ENCODE assay signal across 1 cellular context in the genomic region with DNA sequence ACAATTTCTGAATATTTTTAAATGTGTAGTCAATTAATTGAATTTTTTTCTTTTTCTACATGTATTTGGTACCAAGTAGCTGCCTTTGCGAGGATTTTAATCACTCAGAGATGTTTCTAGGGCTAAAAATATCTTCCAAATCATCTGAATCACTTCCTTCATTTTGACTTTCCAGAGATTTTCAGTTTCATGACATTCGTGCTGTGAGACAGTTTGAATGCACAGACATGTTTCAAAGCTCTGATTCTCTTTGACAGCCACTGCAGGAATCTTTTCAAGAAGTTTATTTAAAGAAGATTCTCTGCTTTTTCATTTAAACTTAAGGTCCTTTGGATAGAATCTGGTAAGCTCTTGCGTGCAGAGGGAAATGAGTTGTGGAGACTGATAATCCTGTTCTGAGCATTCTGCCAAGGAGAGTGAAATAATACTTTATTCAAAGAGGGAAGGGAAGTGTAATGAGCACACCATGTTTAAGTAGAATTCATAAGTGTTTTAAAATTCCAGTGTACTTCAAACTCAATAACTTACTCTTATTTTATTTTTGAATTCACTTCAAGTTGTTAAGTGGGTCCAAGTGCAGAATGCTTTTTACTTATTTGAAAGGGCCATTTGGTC.
TF ChIP-seq lines count a peak whose summit lies in the region.

No MANE protein-coding gene starts in this region.

TF ChIP-seq in WTC11, 78 proteins besides CTCF, POLR2A, EP300 and RAD21 (continued from another document):
- TF ChIP-seq, protein P1, sequence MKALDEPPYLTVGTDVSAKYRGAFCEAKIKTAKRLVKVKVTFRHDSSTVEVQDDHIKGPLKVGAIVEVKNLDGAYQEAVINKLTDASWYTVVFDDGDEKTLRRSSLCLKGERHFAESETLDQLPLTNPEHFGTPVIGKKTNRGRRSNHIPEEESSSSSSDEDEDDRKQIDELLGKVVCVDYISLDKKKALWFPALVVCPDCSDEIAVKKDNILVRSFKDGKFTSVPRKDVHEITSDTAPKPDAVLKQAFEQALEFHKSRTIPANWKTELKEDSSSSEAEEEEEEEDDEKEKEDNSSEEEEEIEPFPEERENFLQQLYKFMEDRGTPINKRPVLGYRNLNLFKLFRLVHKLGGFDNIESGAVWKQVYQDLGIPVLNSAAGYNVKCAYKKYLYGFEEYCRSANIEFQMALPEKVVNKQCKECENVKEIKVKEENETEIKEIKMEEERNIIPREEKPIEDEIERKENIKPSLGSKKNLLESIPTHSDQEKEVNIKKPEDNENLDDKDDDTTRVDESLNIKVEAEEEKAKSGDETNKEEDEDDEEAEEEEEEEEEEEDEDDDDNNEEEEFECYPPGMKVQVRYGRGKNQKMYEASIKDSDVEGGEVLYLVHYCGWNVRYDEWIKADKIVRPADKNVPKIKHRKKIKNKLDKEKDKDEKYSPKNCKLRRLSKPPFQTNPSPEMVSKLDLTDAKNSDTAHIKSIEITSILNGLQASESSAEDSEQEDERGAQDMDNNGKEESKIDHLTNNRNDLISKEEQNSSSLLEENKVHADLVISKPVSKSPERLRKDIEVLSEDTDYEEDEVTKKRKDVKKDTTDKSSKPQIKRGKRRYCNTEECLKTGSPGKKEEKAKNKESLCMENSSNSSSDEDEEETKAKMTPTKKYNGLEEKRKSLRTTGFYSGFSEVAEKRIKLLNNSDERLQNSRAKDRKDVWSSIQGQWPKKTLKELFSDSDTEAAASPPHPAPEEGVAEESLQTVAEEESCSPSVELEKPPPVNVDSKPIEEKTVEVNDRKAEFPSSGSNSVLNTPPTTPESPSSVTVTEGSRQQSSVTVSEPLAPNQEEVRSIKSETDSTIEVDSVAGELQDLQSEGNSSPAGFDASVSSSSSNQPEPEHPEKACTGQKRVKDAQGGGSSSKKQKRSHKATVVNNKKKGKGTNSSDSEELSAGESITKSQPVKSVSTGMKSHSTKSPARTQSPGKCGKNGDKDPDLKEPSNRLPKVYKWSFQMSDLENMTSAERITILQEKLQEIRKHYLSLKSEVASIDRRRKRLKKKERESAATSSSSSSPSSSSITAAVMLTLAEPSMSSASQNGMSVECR (CRISPR knock-in tag; IDR thresholded peaks at IDR 0.05; ENCODE audit: borderline replicate concordance): no peak
- TF ChIP-seq TEAD1 (CRISPR knock-in tag; IDR thresholded peaks at IDR 0.05) (no peak), ESRRA (CRISPR knock-in tag; IDR thresholded peaks at IDR 0.05; ENCODE audit: borderline replicate concordance) (no peak), STAT6 (CRISPR knock-in tag; conservative IDR thresholded peaks at IDR 0.05; ENCODE audit: low read depth) (no peak), PRRX2 (CRISPR knock-in tag; IDR thresholded peaks at IDR 0.05) (no peak), JAZF1 (CRISPR knock-in tag; IDR thresholded peaks at IDR 0.05) (no peak)
